ENCODE assay signal across 16 cellular contexts in genomic region chr4:26331380-26331945, GRCh38. TPM values are rescaled to one million over a fixed set of nuclear protein-coding genes. Genes with fewer than 3 reads are reported as not detected.
A peak's percentile ranks its signal among the peaks of the same experiment; 100 is the strongest.
DNase-seq lines count a peak whose midpoint lies in the region; ATAC-seq and TF ChIP-seq lines count a peak whose summit lies in the region.
"Had no signal": no experiment of that assay in that cellular context is flagged by ENCODE, and none has a peak within 500 bp of the region (broad histone marks: within the 10 kb centered on the region; RNA-seq: fewer than 3 reads in every experiment).

No MANE protein-coding gene starts in this region.

- peak overlapping the region; percentile 38 for H3K27ac Mint-ChIP-seq in activated CD4-positive, alpha-beta memory T cell treated with anti-CD3 and anti-CD28 coated beads, Interleukin-2, amount 10 ng/mL, durations not matched to agents 7 days and 5 days
- H3K27ac Mint-ChIP-seq in activated CD4-positive, alpha-beta memory T cell treated with anti-CD3 and anti-CD28 coated beads for 36 hours: no peak overlapping the region
- H3K27ac Mint-ChIP-seq: activated T-cell treated with anti-CD3 and anti-CD28 coated beads, Interleukin-2, amount 50 U/mL, for 24 hours had no signal

- peak overlapping the region; percentile 33 for H3K9ac ChIP-seq in smooth muscle cell (ENCODE audit: low read depth)

- peaks cover 94% of the 10 kb centered on the region for H4K20me1 ChIP-seq in hepatocyte (ENCODE audit: insufficient read depth, poor library complexity, severe bottlenecking)
- H4K20me1 ChIP-seq in smooth muscle cell (ENCODE audit: low read depth): peaks cover 89% of the 10 kb centered on the region

- H3K9me3 Mint-ChIP-seq in activated CD4-positive, alpha-beta memory T cell treated with anti-CD3 and anti-CD28 coated beads, Interleukin-2, amount 10 ng/mL, durations not matched to agents 7 days and 5 days: no peaks in the 10 kb centered on the region
- H3K9me3 Mint-ChIP-seq in activated CD4-positive, alpha-beta memory T cell treated with anti-CD3 and anti-CD28 coated beads for 36 hours: no peaks in the 10 kb centered on the region
- H3K9me3 Mint-ChIP-seq: activated T-cell treated with anti-CD3 and anti-CD28 coated beads, Interleukin-2, amount 50 U/mL, for 24 hours had no signal

- H3K4me3 Mint-ChIP-seq in activated CD4-positive, alpha-beta memory T cell treated with anti-CD3 and anti-CD28 coated beads, Interleukin-2, amount 10 ng/mL, durations not matched to agents 7 days and 5 days: no peak overlapping the region
- H3K4me3 Mint-ChIP-seq in activated CD4-positive, alpha-beta memory T cell treated with anti-CD3 and anti-CD28 coated beads for 36 hours: no peak overlapping the region
- H3K4me3 Mint-ChIP-seq: activated T-cell treated with anti-CD3 and anti-CD28 coated beads, Interleukin-2, amount 50 U/mL, for 24 hours had no signal

- H3K36me3 Mint-ChIP-seq in activated CD4-positive, alpha-beta memory T cell treated with anti-CD3 and anti-CD28 coated beads, Interleukin-2, amount 10 ng/mL, durations not matched to agents 7 days and 5 days (ENCODE audit: low read depth): peaks cover 5% of the 10 kb centered on the region
- H3K36me3 Mint-ChIP-seq in activated CD4-positive, alpha-beta memory T cell treated with anti-CD3 and anti-CD28 coated beads for 36 hours: peaks cover 2% of the 10 kb centered on the region

- H3K27ac ChIP-seq in hepatocyte (peak overlapping the region; percentile 14), smooth muscle cell (ENCODE audit: low read depth) (peak overlapping the region; percentile 74)
- H3K27ac ChIP-seq: suprapubic skin had no signal

- H3K4me3 ChIP-seq in hepatocyte (no peak overlapping the region), smooth muscle cell (no peak overlapping the region)
- H3K4me3 ChIP-seq: spleen, suprapubic skin had no signal

- H3F3A ChIP-seq in smooth muscle cell (ENCODE audit: low read depth): peaks cover 11% of the 10 kb centered on the region

- H2AFZ ChIP-seq in hepatocyte: no peak overlapping the region
- H2AFZ ChIP-seq in smooth muscle cell (ENCODE audit: low read depth): no peak overlapping the region

- CTCF ChIA-PET in activated CD4-positive, alpha-beta memory T cell treated with anti-CD3 and anti-CD28 coated beads, Interleukin-2, amount 10 ng/mL, durations not matched to agents 7 days and 5 days (lab: Charles Lee): interaction anchor here (1.0 to 9.8 kb wide), 23 partner anchors 9 to 344 kb away, joined by 3 to 224 read pairs (median 9); no protein-coding TSS in a partner anchor
- CTCF ChIA-PET in activated CD4-positive, alpha-beta memory T cell treated with anti-CD3 and anti-CD28 coated beads for 36 hours (lab: Charles Lee): interaction anchor here (0.8 to 9.2 kb wide), 14 partner anchors 10 to 343 kb away, joined by 3 to 136 read pairs (median 8); no protein-coding TSS in a partner anchor

- no peaks in the 10 kb centered on the region for H3K27me3 Mint-ChIP-seq in activated CD4-positive, alpha-beta memory T cell treated with anti-CD3 and anti-CD28 coated beads, Interleukin-2, amount 10 ng/mL, durations not matched to agents 7 days and 5 days
- H3K27me3 Mint-ChIP-seq in activated CD4-positive, alpha-beta memory T cell treated with anti-CD3 and anti-CD28 coated beads for 36 hours: no peaks in the 10 kb centered on the region
- H3K27me3 Mint-ChIP-seq: activated T-cell treated with anti-CD3 and anti-CD28 coated beads, Interleukin-2, amount 50 U/mL, for 24 hours had no signal

- POLR2A ChIA-PET in activated CD4-positive, alpha-beta memory T cell treated with anti-CD3 and anti-CD28 coated beads, Interleukin-2, amount 10 ng/mL, durations not matched to agents 7 days and 5 days (lab: Charles Lee): interaction anchor here (2.1 kb wide), 1 partner anchor 12 kb away, joined by 6 read pairs; no protein-coding TSS in a partner anchor
- POLR2A ChIA-PET in activated CD4-positive, alpha-beta memory T cell treated with anti-CD3 and anti-CD28 coated beads for 36 hours (lab: Charles Lee): interaction anchor here (0.6 to 1.5 kb wide), 2 partner anchors 78 to 82 kb away, joined by 3 to 4 read pairs; no protein-coding TSS in a partner anchor

- H3K4me2 ChIP-seq in hepatocyte (peak overlapping the region; percentile 41), smooth muscle cell (peak overlapping the region; percentile 79)

- no peaks in the 10 kb centered on the region for H3K36me3 ChIP-seq in hepatocyte (replicated peaks; ENCODE audit: insufficient read depth, low read depth)
- H3K36me3 ChIP-seq in smooth muscle cell (ENCODE audit: low read depth): no peaks in the 10 kb centered on the region
- H3K36me3 ChIP-seq: spleen, suprapubic skin had no signal

- intact Hi-C loops in activated CD4-positive, alpha-beta memory T cell treated with anti-CD3 and anti-CD28 coated beads for 36 hours (cut with micrococcal nuclease): no loop called here

- H3K79me2 ChIP-seq in hepatocyte (peaks cover 99% of the 10 kb centered on the region), smooth muscle cell (ENCODE audit: low read depth) (peaks cover 96% of the 10 kb centered on the region)

- peaks cover 60% of the 10 kb centered on the region for H3K4me1 Mint-ChIP-seq in activated CD4-positive, alpha-beta memory T cell treated with anti-CD3 and anti-CD28 coated beads, Interleukin-2, amount 10 ng/mL, durations not matched to agents 7 days and 5 days
- peaks cover 57% of the 10 kb centered on the region for H3K4me1 Mint-ChIP-seq in activated CD4-positive, alpha-beta memory T cell treated with anti-CD3 and anti-CD28 coated beads for 36 hours (ENCODE audit: low read depth)

- DNase-seq in activated CD4-positive, alpha-beta memory T cell treated with anti-CD3 and anti-CD28 coated beads, Interleukin-2, amount 10 ng/mL, durations not matched to agents 7 days and 5 days: no peak
- DNase-seq in activated CD4-positive, alpha-beta memory T cell treated with anti-CD3 and anti-CD28 coated beads for 36 hours: no peak
- DNase-seq in NCI-H69 (lab: John Stamatoyannopoulos, UW) (peak; percentile 8), hepatocyte (ENCODE audit: low spot score) (no peak), smooth muscle cell (lab: John Stamatoyannopoulos, UW; ENCODE audit: unreplicated experiment) (no peak), mucosa of gallbladder (ENCODE audit: low spot score) (no peak), activated gamma-delta T cell treated with Interleukin-2 at 50 U/mL for 16 hours (no peak)
- DNase-seq: activated CD4-positive, alpha-beta T cell treated with anti-CD3 and anti-CD28 coated beads for 1 hour; activated T-cell treated with anti-CD3 and anti-CD28 coated beads, Interleukin-2, amount 50 U/mL, for 24 hours; cortex of kidney; occipital lobe; OCI-M1; spleen; T-helper 1 cell had no signal

- H3K4me1 ChIP-seq in hepatocyte (ENCODE audit: insufficient read depth) (peaks cover 18% of the 10 kb centered on the region), smooth muscle cell (ENCODE audit: low read depth) (peaks cover 27% of the 10 kb centered on the region)

- 70% methylated on average over 7 of the region's 7 CpGs for WGBS in hepatocyte (ENCODE audit: low lambda C conversion rate, missing lambda C conversion rate)
- 71% methylated on average over 7 of the region's 7 CpGs for WGBS in smooth muscle cell (ENCODE audit: low lambda C conversion rate)

- ATAC-seq in HG03439 (IDR thresholded peaks at IDR 0.05; ENCODE audit: unreplicated experiment): no peak

- H3K9me3 ChIP-seq in hepatocyte (ENCODE audit: low read depth) (no peaks in the 10 kb centered on the region), smooth muscle cell (replicated peaks; ENCODE audit: low read depth) (no peaks in the 10 kb centered on the region)
- H3K9me3 ChIP-seq: spleen, suprapubic skin had no signal

- TF ChIP-seq CTCF in hepatocyte (IDR thresholded peaks at IDR 0.05; ENCODE audit: poor library complexity) (no peak), smooth muscle cell (IDR thresholded peaks at IDR 0.05; ENCODE audit: borderline replicate concordance, insufficient read depth, poor library complexity, severe bottlenecking) (no peak)

- no peaks in the 10 kb centered on the region for H3K9me2 ChIP-seq in hepatocyte (replicated peaks; ENCODE audit: insufficient read depth)

- H3K27me3 ChIP-seq in hepatocyte: no peaks in the 10 kb centered on the region
- no peaks in the 10 kb centered on the region for H3K27me3 ChIP-seq in smooth muscle cell (ENCODE audit: low read depth)
- H3K27me3 ChIP-seq: spleen, suprapubic skin had no signal

RNA-seq across cellular contexts. Expression of gene RBPJ, which starts 10.6 kb away (rescaled TPM):
- 100 to 1,000 TPM; 137 to 144 TPM for total RNA-seq in activated CD4-positive, alpha-beta memory T cell treated with anti-CD3 and anti-CD28 coated beads, Interleukin-2, amount 10 ng/mL, durations not matched to agents 7 days and 5 days
- total RNA-seq in activated CD4-positive, alpha-beta memory T cell treated with anti-CD3 and anti-CD28 coated beads for 36 hours: 100 to 1,000 TPM; 262 to 269 TPM
- 54.8 and 74.5 TPM in 2 replicates for total RNA-seq in hepatocyte
- 73.7 and 80.2 TPM in 2 replicates for polyA plus RNA-seq in hepatocyte
- total RNA-seq in smooth muscle cell: 96.9 and 183 TPM in 2 replicates
- polyA plus RNA-seq in smooth muscle cell: 135 and 137 TPM in 2 replicates
- 72.1 TPM for total RNA-seq in mucosa of gallbladder
